Comparison of ENCODE assay signal across 17 cellular contexts in the genomic region with DNA sequence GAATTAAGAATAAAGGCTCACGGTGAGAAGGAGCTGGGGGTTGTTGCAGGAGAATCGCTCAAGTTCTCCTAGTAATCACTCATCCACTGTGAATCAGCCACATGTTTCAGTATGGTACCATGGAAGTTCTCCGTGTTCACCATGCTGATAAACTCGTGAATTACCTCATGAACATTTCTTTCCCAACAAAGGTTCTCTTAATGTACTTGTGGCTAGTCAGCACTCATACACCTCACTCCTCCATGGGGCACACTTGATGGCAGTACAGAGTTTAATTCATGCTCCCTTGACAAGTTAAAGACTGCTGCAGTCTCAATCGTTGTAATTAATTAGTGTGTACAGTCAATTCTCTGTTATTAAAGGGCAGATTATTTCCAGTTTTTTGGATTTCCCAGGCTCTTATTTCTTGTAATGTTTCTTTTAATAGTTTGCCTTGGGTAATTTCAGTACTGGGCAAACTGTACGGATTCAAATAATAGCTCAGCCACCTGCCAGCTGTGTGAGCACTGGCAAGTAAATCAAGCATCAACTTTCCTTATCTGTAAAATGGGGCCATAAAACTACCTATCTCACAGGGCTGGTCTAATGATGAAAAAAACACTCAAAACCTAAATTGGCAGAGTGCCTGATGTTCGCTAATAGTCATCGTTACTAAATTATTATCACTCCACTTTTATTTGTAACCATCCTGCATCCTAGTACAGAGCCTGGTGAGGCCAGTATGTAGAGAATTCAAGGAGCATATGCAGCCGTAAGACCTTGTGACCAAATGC. TPM values are rescaled to one million over a fixed set of nuclear protein-coding genes. Genes with fewer than 3 reads are reported as not detected.
DNase-seq lines count a peak whose midpoint lies in the region; ATAC-seq, FAIRE-seq and TF ChIP-seq lines count a peak whose summit lies in the region.
"Had no signal": no experiment of that assay in that cellular context is flagged by ENCODE, and none has a peak within 500 bp of the region (broad histone marks: within the 10 kb centered on the region; RNA-seq: fewer than 3 reads in every experiment).

No MANE protein-coding gene starts in this region.

- H3K9ac ChIP-seq in K562 (ENCODE audit: insufficient read depth in 1 of 2, low read depth in 2 of 2, low read length in 2 of 2): no peak overlapping the region

- CTCF ChIA-PET in K562 (lab: Yijun Ruan, JAX; ENCODE audit: low intra/inter-chr PET ratio): no interaction called here

- TF ChIP-seq EP300 in K562 (IDR thresholded peaks at IDR 0.05; ENCODE audit: low read length): no peak

- no peak overlapping the region for H3K4me2 ChIP-seq in K562 (ENCODE audit: insufficient read depth, low read length)

- H3K4me1 ChIP-seq in K562 (replicated peaks in 1 of 2; ENCODE audit: control insufficient read depth in 2 of 2, insufficient read depth in 2 of 2, low read length in 2 of 2) (peaks cover 0 to 7% of the 10 kb centered on the region in 2 experiments; a peak in 1 of 5 replicates), gastrocnemius medialis (peaks cover 44 to 65% of the 10 kb centered on the region in 2 donors)

- H3K36me3 ChIP-seq in K562 (ENCODE audit: control insufficient read depth, insufficient read depth, low read length) (peaks cover 67% of the 10 kb centered on the region), gastrocnemius medialis (peaks cover 0 to 5% of the 10 kb centered on the region in 2 donors)

- H3K27me3 ChIP-seq in K562 (ENCODE audit: control insufficient read depth in 2 of 2, insufficient read depth in 2 of 2, low read length in 2 of 2) (no peaks in the 10 kb centered on the region), gastrocnemius medialis (no peaks in the 10 kb centered on the region)

- TF ChIP-seq RAD21 in K562 (CRISPR knock-in tag; conservative IDR thresholded peaks at IDR 0.05 in 1 of 2, IDR thresholded peaks at IDR 0.05 in 1 of 2): no peak

- H3K9me3 ChIP-seq in K562 (replicated peaks; ENCODE audit: control insufficient read depth, insufficient read depth, low read depth, low read length): no peaks in the 10 kb centered on the region
- H3K9me3 ChIP-seq in gastrocnemius medialis: no peaks in the 10 kb centered on the region

- peak; percentile 80 for DNase-seq in LNCaP clone FGC (ENCODE audit: low read depth)
- no peak for DNase-seq in K562 (ENCODE audit: extremely low read depth in 1 of 4, low spot score in 3 of 4)
- peak; percentile 39 for DNase-seq in kidney tubule cell (ENCODE audit: low spot score)
- no peak for DNase-seq in gastrocnemius medialis
- no peak for DNase-seq in NCI-H524 treated with DMSO at 0.1 percent for 48 hours (lab: John Stamatoyannopoulos, UW)
- DNase-seq in medulla oblongata (ENCODE audit: extremely low spot score): no peak
- DNase-seq in NCI-H446 treated with DMSO at 0.1 percent for 48 hours (lab: John Stamatoyannopoulos, UW): no peak
- DNase-seq: CD8-positive, alpha-beta T cell; DND-41; GF-D8; NCI-H146; NCI-H2081 treated with DMSO at 0.1 percent for 48 hours; NCI-H2227 treated with DMSO at 0.1 percent for 48 hours; NCI-H526 treated with DMSO at 0.1 percent for 48 hours; PC-3 had no signal

- H3K79me2 ChIP-seq in K562 (ENCODE audit: control insufficient read depth, insufficient read depth, low read length): peaks cover 66% of the 10 kb centered on the region

- in situ Hi-C loops in K562 (cut with MboI): no loop called here
- in situ Hi-C loops in gastrocnemius medialis (cut with MboI; ENCODE audit: low sequenced_read_pairs in 4 of 4): loop anchor here in 1 of 4 donors (25.0 kb wide), 1 partner anchor 216 kb away; a partner anchor contains a TSS

- WGBS in K562 (ENCODE audit: insufficient coverage, low coverage, missing lambda C conversion rate): 75% methylated on average over 9 of the region's 9 CpGs

- intact Hi-C loops in K562 (cut with micrococcal nuclease): no loop called here
- intact Hi-C loops in gastrocnemius medialis (cut with DNase I; ENCODE audit: low total_unique reads): no loop called here

- FAIRE-seq in K562 (lab: Jason Lieb, UNC): no peak
- FAIRE-seq: H1 had no signal

- no peaks in the 10 kb centered on the region; the same call in 1 of the 2 replicates for H4K20me1 ChIP-seq in K562 (replicated peaks; ENCODE audit: control insufficient read depth, insufficient read depth, low read length)

- BruUV-seq in K562 (replicated peaks; lab: Mats Ljungman, UMichigan): no TSS peak

- POLR2A ChIA-PET in K562 (lab: Yijun Ruan, JAX): interaction anchor here (1.0 kb wide), 1 partner anchor 25 kb away, joined by 5 read pairs; no protein-coding TSS in a partner anchor

- no peak overlapping the region for H2AFZ ChIP-seq in K562 (ENCODE audit: low read depth, low read length)

- H3K4me3 ChIP-seq in LNCaP clone FGC (ENCODE audit: low read depth, low read length) (no peak overlapping the region), K562 (no peak overlapping the region), gastrocnemius medialis (no peak overlapping the region)

- ATAC-seq in K562 (no peak), gastrocnemius medialis (peak; percentile 68 to 80), HG03159 (IDR thresholded peaks at IDR 0.05; ENCODE audit: unreplicated experiment) (no peak)
- ATAC-seq: CD8-positive, alpha-beta T cell; PC-3 had no signal

- no peaks in the 10 kb centered on the region for H3K9me1 ChIP-seq in K562 (ENCODE audit: control insufficient read depth, insufficient read depth, low read length)

- TF ChIP-seq CTCF in LNCaP clone FGC (IDR thresholded peaks at IDR 0.05; ENCODE audit: control insufficient read depth, extremely low read depth, insufficient read depth): no peak
- TF ChIP-seq CTCF in K562 (IDR thresholded peaks at IDR 0.05 in 2 of 3, conservative IDR thresholded peaks at IDR 0.05 in 1 of 3; ENCODE audit: insufficient read depth in 2 of 3, low read depth in 1 of 3, low read length in 3 of 3): no peak
- TF ChIP-seq CTCF in gastrocnemius medialis (IDR thresholded peaks at IDR 0.05 in 4 of 5, conservative IDR thresholded peaks at IDR 0.05 in 1 of 5): no peak

- no peak overlapping the region for H3K27ac ChIP-seq in K562 (ENCODE audit: extremely low read depth, low read depth, low read length)
- H3K27ac ChIP-seq in gastrocnemius medialis: peak overlapping the region; percentile 69 to 93 (median 86)

- TF ChIP-seq POLR2A in K562 (conservative IDR thresholded peaks at IDR 0.05) (no peak), gastrocnemius medialis (IDR thresholded peaks at IDR 0.05) (peak; percentile 27 to 30)

TF ChIP-seq in K562, 482 proteins besides CTCF, POLR2A, EP300 and RAD21:
- TF ChIP-seq RBM25 (IDR thresholded peaks at IDR 0.05; ENCODE audit: low read depth, low read length, severe bottlenecking) (peak; percentile 89), BCOR (IDR thresholded peaks at IDR 0.05) (peak; percentile 86), KDM1A (IDR thresholded peaks at IDR 0.05) (peak in 1 of 2 experiments; percentile 19; a peak in 1 of 4 replicates), SLC30A9 (CRISPR knock-in tag; IDR thresholded peaks at IDR 0.05) (no peak)

RNA-seq across cellular contexts. Expression of a gene that starts 6.1 kb away (rescaled TPM):
- 67.0 and 76.2 TPM in 2 replicates for total RNA-seq in K562 (2011; cell fraction: chromatin; rRNA removed; ENCODE audit: low replicate concordance)
- 44.5 and 48.2 TPM in 2 replicates for total RNA-seq in K562 (2011; cell fraction: nucleolus; rRNA removed)
- total RNA-seq in K562 (2011; cell fraction: nucleoplasm; rRNA removed): 51.8 and 70.7 TPM in 2 replicates
- 76.5 and 92.9 TPM in 2 replicates for total RNA-seq in K562 (2014; rRNA removed)
- 80.2 and 85.4 TPM in 2 replicates for total RNA-seq in K562 (2014; rRNA removed; fragmentation: Illumina TruSeq; extraction: Trizol)
- total RNA-seq in K562 (2015; rRNA removed; fragmentation: Illumina TruSeq; extraction: Trizol): 60.4 and 64.7 TPM in 2 replicates
- 149 and 157 TPM in 2 replicates for total RNA-seq in K562 (2021)
- 43.1 and 58.9 TPM in 2 replicates for polyA plus RNA-seq in K562 (2011; rRNA removed)
- 30.9 and 48.3 TPM in 2 replicates for polyA plus RNA-seq in K562 (2011; cell fraction: cytosol; rRNA removed)
- 51.3 and 63.0 TPM in 2 replicates for polyA plus RNA-seq in K562 (2011; cell fraction: nucleus; rRNA removed)
- polyA plus RNA-seq in K562 (2012): 106 and 113 TPM in 2 replicates
- polyA plus RNA-seq in K562 (2014; fragmentation: Illumina TruSeq; extraction: Trizol): 170 and 190 TPM in 2 replicates
- polyA plus RNA-seq in K562 (2014; fragmentation: Nextera tagmentation; extraction: Ambion mirVana): 10 to 100 TPM; 81.8 to 83.8 TPM
- polyA plus RNA-seq in K562 (2014; rRNA removed): 63.8 and 70.1 TPM in 2 replicates
- polyA minus RNA-seq in K562 (2011; rRNA and poly(A)+ RNA removed): 59.5 and 76.3 TPM in 2 replicates
- polyA minus RNA-seq in K562 (2011; cell fraction: cytosol; rRNA and poly(A)+ RNA removed): 90.9 and 96.3 TPM in 2 replicates
- polyA minus RNA-seq in K562 (2011; cell fraction: nucleus; rRNA and poly(A)+ RNA removed): 14.5 and 25.9 TPM in 2 replicates
- total RNA-seq in gastrocnemius medialis: 100 to 1,000 TPM; 135 to 253 (median 195) TPM

RNA-seq across cellular contexts. Expression of a gene that starts 43.4 kb away (rescaled TPM):
- total RNA-seq in K562 (2011; cell fraction: chromatin; rRNA removed; ENCODE audit: low replicate concordance): 23.4 and 60.6 TPM in 2 replicates
- total RNA-seq in K562 (2011; cell fraction: nucleolus; rRNA removed): 35.5 and 38.3 TPM in 2 replicates
- 33.8 and 36.0 TPM in 2 replicates for total RNA-seq in K562 (2011; cell fraction: nucleoplasm; rRNA removed)
- total RNA-seq in K562 (2014; rRNA removed) (5.8 and 6.5 TPM in 2 replicates), K562 (2014; rRNA removed; fragmentation: Illumina TruSeq; extraction: Trizol) (4.7 and 5.9 TPM in 2 replicates), K562 (2015; rRNA removed; fragmentation: Illumina TruSeq; extraction: Trizol) (7.2 and 7.5 TPM in 2 replicates), K562 (2021) (9.8 and 12.2 TPM in 2 replicates), gastrocnemius medialis (10 to 100 TPM in 2 of 4 donors, 1 to 10 TPM in 2; 6.8 to 12.2 (median 9.1) TPM)
- polyA plus RNA-seq in K562 (2011; rRNA removed) (5.5 and 5.7 TPM in 2 replicates), K562 (2014; fragmentation: Illumina TruSeq; extraction: Trizol) (7.8 and 8.1 TPM in 2 replicates), K562 (2014; fragmentation: Nextera tagmentation; extraction: Ambion mirVana) (1 to 10 TPM; 2.7 to 2.8 TPM), K562 (2014; rRNA removed) (7.2 and 10.4 TPM in 2 replicates)
- 5.0 and 9.4 TPM in 2 replicates for polyA plus RNA-seq in K562 (2011; cell fraction: cytosol; rRNA removed)
- 5.5 and 14.4 TPM in 2 replicates for polyA plus RNA-seq in K562 (2011; cell fraction: nucleus; rRNA removed)
- 8.2 and 9.9 TPM in 2 replicates for polyA plus RNA-seq in K562 (2012)
- 8.9 and 13.4 TPM in 2 replicates for polyA minus RNA-seq in K562 (2011; rRNA and poly(A)+ RNA removed)
- polyA minus RNA-seq in K562 (2011; cell fraction: cytosol; rRNA and poly(A)+ RNA removed): 3.5 and 6.9 TPM in 2 replicates
- polyA minus RNA-seq in K562 (2011; cell fraction: nucleus; rRNA and poly(A)+ RNA removed): 14.9 and 20.9 TPM in 2 replicates

Comparison
In these comparisons a context has a peak if more than half of its experiments do, and no peak if none do; other contexts are left out.
1. DNase-seq: peak in LNCaP clone FGC (single experiment) and kidney tubule cell (single experiment); none in K562 (0 of 4), gastrocnemius medialis (0 of 2), NCI-H524 treated with DMSO at 0.1 percent for 48 hours (single experiment), medulla oblongata (single experiment) and NCI-H446 treated with DMSO at 0.1 percent for 48 hours (single experiment).
2. ATAC-seq: peak in gastrocnemius medialis (2 of 2); none in K562 (single experiment) and HG03159 (single experiment).